27 cellular contexts compared by ENCODE assay signal in genomic region chr19:45333609-45334303, GRCh38. TPM values are rescaled to one million over a fixed set of nuclear protein-coding genes. Genes with fewer than 3 reads are reported as not detected.
"Had no signal": no experiment of that assay in that cellular context is flagged by ENCODE, and none has a peak within 500 bp of the region (broad histone marks: within the 10 kb centered on the region; RNA-seq: fewer than 3 reads in every experiment).

No MANE protein-coding gene starts in this region.

- H3K27ac Mint-ChIP-seq: activated B cell treated with CpG ODN at 0.5 μM for 24 hours; activated CD4-positive, alpha-beta T cell treated with anti-CD3 and anti-CD28 coated beads, Interleukin-2, amount 10 ng/mL, durations not matched to agents 24 days and 14 days; activated CD8-positive, alpha-beta memory T cell treated with anti-CD3 and anti-CD28 coated beads, Interleukin-2, amount 10 ng/mL, durations not matched to agents 7 days and 5 days; activated naive CD4-positive, alpha-beta T cell treated with anti-CD3 and anti-CD28 coated beads, Interleukin-2, amount 50 U/mL, for 24 hours; activated T-cell treated with anti-CD3 and anti-CD28 coated beads, Interleukin-2, amount 50 U/mL, for 24 hours; activated T-helper 1 cell treated with anti-CD3 and anti-CD28 coated beads, Interleukin-12 subunit alpha, Interleukin-12 subunit beta, Interleukin-2, Interleukin-4 antibody, amounts not matched to agents 30 ng/mL and 10 ng/mL and 1 ng/mL, durations not matched to agents 14 hours and 24 hours and 36 hours; T-helper 1 cell treated with Interleukin-12 subunit alpha and Interleukin-12 subunit beta and Interleukin-4 antibody, amounts not matched to agents 30 μg/mL and 1 μg/mL, for 36 hours had no signal

- H3K27me3 ChIP-seq: Peyer's patch, SJCRH30 had no signal

- ATAC-seq: activated CD8-positive, alpha-beta memory T cell treated with anti-CD3 and anti-CD28 coated beads, Interleukin-2, amount 10 ng/mL, durations not matched to agents 7 days and 5 days had no signal

- H3K4me1 ChIP-seq: Peyer's patch, SJCRH30 had no signal

- H3K9me3 ChIP-seq: Peyer's patch, SJCRH30 had no signal

- H3K27me3 Mint-ChIP-seq: central memory CD8-positive, alpha-beta T cell had no signal

- H3K4me1 Mint-ChIP-seq: central memory CD8-positive, alpha-beta T cell had no signal

- H3K36me3 ChIP-seq: Peyer's patch, SJCRH30 had no signal

- H3K27ac ChIP-seq: Peyer's patch, RWPE1, SJCRH30 had no signal

- DNase-seq: activated B cell treated with CpG ODN at 0.5 μM for 24 hours; activated CD4-positive, alpha-beta T cell treated with anti-CD3 and anti-CD28 coated beads for 1 hour; activated CD4-positive, alpha-beta T cell treated with anti-CD3 and anti-CD28 coated beads, Interleukin-2, amount 10 ng/mL, durations not matched to agents 24 days and 14 days; activated CD4-positive, alpha-beta T cell treated with anti-CD3 and anti-CD28 coated beads, Interleukin-2, amount 50 U/mL, for 48 hours; activated CD8-positive, alpha-beta memory T cell treated with anti-CD3 and anti-CD28 coated beads, Interleukin-2, amount 10 ng/mL, durations not matched to agents 7 days and 5 days; activated effector memory CD4-positive, alpha-beta T cell treated with Interleukin-2 at 50 U/mL for 16 hours; activated naive CD4-positive, alpha-beta T cell; activated T-cell treated with anti-CD3 and anti-CD28 coated beads, Interleukin-2, amount 50 U/mL, for 24 hours; aorta; NCI-H1092; NCI-H1417; NCI-H1930; NCI-H2171; NCI-H2227 treated with DMSO at 0.1 percent for 48 hours; NCI-H526 treated with DMSO at 0.1 percent for 48 hours; NCI-H82; NK-92 treated with Interleukin-12 subunit alpha and Interleukin-12 subunit beta, amount 100 ng/mL, for 24 hours; Peyer's patch; Right ventricle myocardium superior; SJCRH30 had no signal

- H3K4me3 ChIP-seq: Peyer's patch, SJCRH30 had no signal

- H3K36me3 Mint-ChIP-seq: activated CD8-positive, alpha-beta memory T cell treated with anti-CD3 and anti-CD28 coated beads, Interleukin-2, amount 10 ng/mL, durations not matched to agents 7 days and 5 days; activated naive CD4-positive, alpha-beta T cell treated with anti-CD3 and anti-CD28 coated beads, Interleukin-2, amount 50 U/mL, for 24 hours had no signal

- H3K9me3 Mint-ChIP-seq: activated B cell treated with CpG ODN at 0.5 μM for 24 hours; activated CD4-positive, alpha-beta T cell treated with anti-CD3 and anti-CD28 coated beads, Interleukin-2, amount 10 ng/mL, durations not matched to agents 24 days and 14 days; activated naive CD4-positive, alpha-beta T cell treated with anti-CD3 and anti-CD28 coated beads, Interleukin-2, amount 50 U/mL, for 24 hours; activated T-cell treated with anti-CD3 and anti-CD28 coated beads, Interleukin-2, amount 50 U/mL, for 24 hours; activated T-helper 1 cell treated with anti-CD3 and anti-CD28 coated beads, Interleukin-12 subunit alpha, Interleukin-12 subunit beta, Interleukin-2, Interleukin-4 antibody, amounts not matched to agents 30 ng/mL and 10 ng/mL and 1 ng/mL, durations not matched to agents 14 hours and 24 hours and 36 hours; central memory CD8-positive, alpha-beta T cell; T-helper 1 cell treated with Interleukin-12 subunit alpha and Interleukin-12 subunit beta and Interleukin-4 antibody, amounts not matched to agents 30 μg/mL and 1 μg/mL, for 36 hours had no signal

- H3K4me3 Mint-ChIP-seq: activated B cell treated with CpG ODN at 0.5 μM for 24 hours; activated CD4-positive, alpha-beta T cell treated with anti-CD3 and anti-CD28 coated beads, Interleukin-2, amount 10 ng/mL, durations not matched to agents 24 days and 14 days; activated CD8-positive, alpha-beta memory T cell treated with anti-CD3 and anti-CD28 coated beads, Interleukin-2, amount 10 ng/mL, durations not matched to agents 7 days and 5 days; activated naive CD4-positive, alpha-beta T cell treated with anti-CD3 and anti-CD28 coated beads, Interleukin-2, amount 50 U/mL, for 24 hours; activated T-cell treated with anti-CD3 and anti-CD28 coated beads, Interleukin-2, amount 50 U/mL, for 24 hours; activated T-helper 1 cell treated with anti-CD3 and anti-CD28 coated beads, Interleukin-12 subunit alpha, Interleukin-12 subunit beta, Interleukin-2, Interleukin-4 antibody, amounts not matched to agents 30 ng/mL and 10 ng/mL and 1 ng/mL, durations not matched to agents 14 hours and 24 hours and 36 hours; central memory CD8-positive, alpha-beta T cell; T-helper 1 cell treated with Interleukin-12 subunit alpha and Interleukin-12 subunit beta and Interleukin-4 antibody, amounts not matched to agents 30 μg/mL and 1 μg/mL, for 36 hours had no signal

RNA-seq across cellular contexts. Expression of gene KLC3, which starts 6.8 kb away (rescaled TPM):
- total RNA-seq: activated B cell treated with CpG ODN at 0.5 μM for 24 hours; activated CD4-positive, alpha-beta T cell treated with anti-CD3 and anti-CD28 coated beads, Interleukin-2, amount 10 ng/mL, durations not matched to agents 24 days and 14 days; activated CD8-positive, alpha-beta memory T cell treated with anti-CD3 and anti-CD28 coated beads, Interleukin-2, amount 10 ng/mL, durations not matched to agents 7 days and 5 days; activated T-helper 1 cell treated with anti-CD3 and anti-CD28 coated beads, Interleukin-12 subunit alpha, Interleukin-12 subunit beta, Interleukin-2, Interleukin-4 antibody, amounts not matched to agents 30 ng/mL and 10 ng/mL and 1 ng/mL, durations not matched to agents 14 hours and 24 hours and 36 hours; aorta; Peyer's patch; Right ventricle myocardium superior; SJCRH30 had no signal
- polyA plus RNA-seq: aorta had no signal

RNA-seq across cellular contexts. Expression of gene CKM, which starts 11.1 kb away (rescaled TPM):
- total RNA-seq: activated B cell treated with CpG ODN at 0.5 μM for 24 hours; activated CD4-positive, alpha-beta T cell treated with anti-CD3 and anti-CD28 coated beads, Interleukin-2, amount 10 ng/mL, durations not matched to agents 24 days and 14 days; activated CD8-positive, alpha-beta memory T cell treated with anti-CD3 and anti-CD28 coated beads, Interleukin-2, amount 10 ng/mL, durations not matched to agents 7 days and 5 days; activated T-helper 1 cell treated with anti-CD3 and anti-CD28 coated beads, Interleukin-12 subunit alpha, Interleukin-12 subunit beta, Interleukin-2, Interleukin-4 antibody, amounts not matched to agents 30 ng/mL and 10 ng/mL and 1 ng/mL, durations not matched to agents 14 hours and 24 hours and 36 hours; aorta; MCF 10A; NCI-H460; Peyer's patch had no signal
